ENCODE assay signal across 1 cellular context in genomic region chr4:85457752-85458467, GRCh38.
TF ChIP-seq lines count a peak whose summit lies in the region.

No MANE protein-coding gene starts in this region.

TF ChIP-seq in GM23338, 12 proteins besides CTCF, POLR2A, EP300 and RAD21 (continued from another document):
- TF ChIP-seq ZNF462 (CRISPR knock-in tag; IDR thresholded peaks at IDR 0.05), result no peak
- no peak for TF ChIP-seq CREB1 (CRISPR knock-in tag; IDR thresholded peaks at IDR 0.05; ENCODE audit: low read depth)
